ENCODE assay signal across 8 cellular contexts in the genomic region with DNA sequence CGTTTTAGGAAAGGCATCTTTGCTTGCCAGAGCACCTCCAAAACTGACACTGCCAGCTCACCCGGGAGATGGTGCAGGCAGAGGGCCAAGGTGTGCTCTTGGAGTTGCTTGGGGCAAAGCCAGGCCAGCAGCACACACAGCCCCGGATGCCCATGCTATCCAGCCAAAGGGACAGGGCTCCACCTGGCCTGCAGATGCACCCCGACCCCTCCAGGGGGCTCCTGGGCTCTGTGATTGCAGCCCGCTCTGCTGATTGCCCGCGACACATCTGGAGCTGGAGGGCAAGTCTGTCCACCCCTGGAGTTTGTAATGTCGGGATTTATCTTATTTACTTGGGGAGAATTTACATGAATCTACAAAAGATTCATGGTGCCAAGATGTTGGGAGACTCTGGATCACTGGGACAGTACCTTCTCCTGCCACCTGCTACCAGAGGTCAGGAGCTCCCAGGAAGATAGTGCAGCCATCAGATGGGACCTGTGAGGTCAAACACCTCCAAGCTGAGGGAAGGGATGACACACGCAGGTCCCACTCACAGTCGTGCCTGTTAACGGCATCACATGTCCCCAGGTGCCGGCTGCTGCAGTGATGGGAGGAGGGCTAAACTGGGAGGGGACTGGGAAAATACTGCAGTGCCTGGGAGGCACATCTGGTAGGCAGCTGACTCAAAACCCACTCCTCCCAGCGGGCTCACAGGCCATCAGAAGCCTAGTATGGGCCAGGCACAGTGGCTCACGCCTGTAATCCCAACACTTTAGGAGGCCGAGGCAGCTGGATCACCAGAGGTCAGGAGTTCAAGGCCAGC. TPM values are rescaled to one million over a fixed set of nuclear protein-coding genes. Genes with fewer than 3 reads are reported as not detected.
DNase-seq lines count a peak whose midpoint lies in the region; ATAC-seq and TF ChIP-seq lines count a peak whose summit lies in the region.

No MANE protein-coding gene starts in this region.

- no peaks in the 10 kb centered on the region for H3K27me3 Mint-ChIP-seq in central memory CD8-positive, alpha-beta T cell
- H3K27me3 Mint-ChIP-seq in memory B cell = no peaks in the 10 kb centered on the region

- H3K27me3 ChIP-seq in AG04450 (ENCODE audit: control insufficient read depth, insufficient read depth, low read length) = no peaks in the 10 kb centered on the region

- no peak overlapping the region for H3K4me3 ChIP-seq in AG04450 (ENCODE audit: low read depth, low read length)

- peak; percentile 43 for ATAC-seq in central memory CD8-positive, alpha-beta T cell (replicated peaks; ENCODE audit: extremely low read depth, poor library complexity, severe bottlenecking)
- ATAC-seq in memory B cell (ENCODE audit: low read depth) (peak; percentile 69), HG03378 (IDR thresholded peaks at IDR 0.05; ENCODE audit: unreplicated experiment) (no peak)

- TF ChIP-seq CTCF in AG04450 (IDR thresholded peaks at IDR 0.05; ENCODE audit: low read depth, low read length) = peak; percentile 64

- CTCF ChIA-PET in AG04450 (lab: Charles Lee) = interaction anchor here (0.6 to 1.6 kb wide), 6 partner anchors 8 to 379 kb away, joined by 3 to 7 read pairs (median 4); no protein-coding TSS in a partner anchor

- POLR2A ChIA-PET in AG04450 (lab: Yijun Ruan, JAX) = no interaction called here

- DNase-seq in AG04450 (ENCODE audit: low read depth, low spot score) (no peak), GM19240 (ENCODE audit: insufficient read length, low spot score) (peak; percentile 64), SK-N-DZ (ENCODE audit: low spot score) (peak; percentile 55), memory B cell (ENCODE audit: low spot score in 2 of 2) (no peak), cortex of kidney (lab: John Stamatoyannopoulos, UW) (no peak), HPDE6-E6E7 (ENCODE audit: extremely low spot score) (no peak)
- DNase-seq in central memory CD8-positive, alpha-beta T cell (ENCODE audit: low spot score in 2 of 2) = no peak

- H3K4me3 Mint-ChIP-seq in central memory CD8-positive, alpha-beta T cell = no peak overlapping the region
- H3K4me3 Mint-ChIP-seq in memory B cell = no peak overlapping the region

- no peak overlapping the region for H3K27ac ChIP-seq in AG04450 (ENCODE audit: low read depth, low read length)

- H3K9me3 Mint-ChIP-seq in central memory CD8-positive, alpha-beta T cell = no peaks in the 10 kb centered on the region
- no peaks in the 10 kb centered on the region for H3K9me3 Mint-ChIP-seq in memory B cell

- H3K27ac Mint-ChIP-seq in central memory CD8-positive, alpha-beta T cell (ENCODE audit: low read depth) = no peak overlapping the region
- H3K27ac Mint-ChIP-seq in memory B cell = no peak overlapping the region

- no peaks in the 10 kb centered on the region; the same call in 1 of the 2 replicates for H3K9me3 ChIP-seq in AG04450 (ENCODE audit: control insufficient read depth, insufficient read depth, low read length)

- peaks cover 16% of the 10 kb centered on the region for H3K36me3 Mint-ChIP-seq in central memory CD8-positive, alpha-beta T cell (ENCODE audit: insufficient read depth)
- H3K36me3 Mint-ChIP-seq in memory B cell = peaks cover 19% of the 10 kb centered on the region

- peaks cover 5% of the 10 kb centered on the region for H3K4me1 Mint-ChIP-seq in central memory CD8-positive, alpha-beta T cell
- H3K4me1 Mint-ChIP-seq in memory B cell = peaks cover 8% of the 10 kb centered on the region

RNA-seq across cellular contexts. Expression of a gene that starts 17.2 kb away (rescaled TPM):
- 2.2 and 2.6 TPM in 2 replicates for polyA plus RNA-seq in AG04450 (2011; rRNA removed)
- 3.3 and 3.8 TPM in 2 replicates for polyA minus RNA-seq in AG04450 (2011; rRNA and poly(A)+ RNA removed)
- polyA plus RNA-seq in SK-N-DZ (2014; cell fraction: cytosol; rRNA removed) = 0.37 and 1.7 TPM in 2 replicates
- polyA plus RNA-seq in SK-N-DZ (2014; cell fraction: nucleus; rRNA removed) = 1.9 and 11.7 TPM in 2 replicates

RNA-seq across cellular contexts. Expression of a gene that starts 38.2 kb away (rescaled TPM):
- polyA plus RNA-seq in AG04450 (2011; rRNA removed) = 0.11 and 0.42 TPM in 2 replicates
- not detected in 2 replicates for polyA minus RNA-seq in AG04450 (2011; rRNA and poly(A)+ RNA removed)
- not detected in 2 replicates for polyA plus RNA-seq in SK-N-DZ (2014; cell fraction: cytosol; rRNA removed)
- not detected in 2 replicates for polyA plus RNA-seq in SK-N-DZ (2014; cell fraction: nucleus; rRNA removed)

RNA-seq across cellular contexts. Expression of a gene that starts 58.2 kb away (rescaled TPM):
- 11.0 and 12.2 TPM in 2 replicates for polyA plus RNA-seq in AG04450 (2011; rRNA removed)
- polyA minus RNA-seq in AG04450 (2011; rRNA and poly(A)+ RNA removed) = 10.4 and 11.4 TPM in 2 replicates
- polyA plus RNA-seq in SK-N-DZ (2014; cell fraction: cytosol; rRNA removed) = 0.09 TPM in 1 of 2 replicates, not detected in the other
- polyA plus RNA-seq in SK-N-DZ (2014; cell fraction: nucleus; rRNA removed) = not detected in 2 replicates

Comparison
In these comparisons a context has a peak if more than half of its experiments do, and no peak if none do; other contexts are left out.
1. DNase-seq: peak in GM19240 (single experiment) and SK-N-DZ (single experiment); none in AG04450 (single experiment), central memory CD8-positive, alpha-beta T cell (0 of 2), memory B cell (0 of 2), cortex of kidney (single experiment) and HPDE6-E6E7 (single experiment).